ENCODE assay signal across 25 cellular contexts in the genomic region with DNA sequence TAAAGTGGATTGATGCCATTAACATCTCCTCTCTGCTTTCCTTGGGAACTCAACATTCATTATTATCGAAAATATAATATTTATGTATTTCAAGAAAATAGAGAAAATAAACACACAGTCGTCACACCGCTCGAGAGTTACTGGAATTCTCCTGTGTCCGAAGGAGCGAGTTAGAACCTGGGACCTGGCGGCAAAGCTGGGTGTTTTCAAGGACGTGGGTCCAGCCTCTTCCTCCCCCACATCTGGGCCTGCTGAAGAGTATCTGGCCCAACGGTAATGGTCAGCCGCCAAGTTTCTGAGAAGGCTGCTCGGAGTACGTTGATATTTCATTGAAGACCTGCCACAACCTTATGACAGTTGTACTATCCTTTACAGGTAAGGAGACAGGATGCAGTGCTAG. TPM values are rescaled to one million over a fixed set of nuclear protein-coding genes. Genes with fewer than 3 reads are reported as not detected.
"Had no signal": no experiment of that assay in that cellular context is flagged by ENCODE, and none has a peak within 500 bp of the region (broad histone marks: within the 10 kb centered on the region; RNA-seq: fewer than 3 reads in every experiment).

No MANE protein-coding gene starts in this region.

- ATAC-seq: effector memory CD8-positive, alpha-beta T cell; esophagus mucosa; foreskin keratinocyte; gastrocnemius medialis; gastroesophageal sphincter; heart left ventricle; heart right ventricle had no signal

- H3K9me3 ChIP-seq: colonic mucosa, esophagus muscularis mucosa, esophagus squamous epithelium, gastrocnemius medialis, gastroesophageal sphincter, heart left ventricle, heart right ventricle had no signal

- H3K27ac Mint-ChIP-seq: dendritic cell treated with granulocyte-macrophage colony-stimulating factor and Interleukin-4, amounts not matched to agents 40 ng/mL and 50 ng/mL, for 4 days; effector memory CD8-positive, alpha-beta T cell; endodermal cell had no signal

- H3K27me3 ChIP-seq: colonic mucosa, gastrocnemius medialis had no signal

- H3K27ac ChIP-seq: colonic mucosa, dorsolateral prefrontal cortex, epithelial cell of prostate, esophagus muscularis mucosa, esophagus squamous epithelium, foreskin keratinocyte, gastrocnemius medialis, gastroesophageal sphincter, heart left ventricle, heart right ventricle had no signal

- H3K4me3 Mint-ChIP-seq: dendritic cell treated with granulocyte-macrophage colony-stimulating factor and Interleukin-4, amounts not matched to agents 40 ng/mL and 50 ng/mL, for 4 days; effector memory CD8-positive, alpha-beta T cell; endodermal cell had no signal

- H3K27me3 Mint-ChIP-seq: dendritic cell treated with granulocyte-macrophage colony-stimulating factor and Interleukin-4, amounts not matched to agents 40 ng/mL and 50 ng/mL, for 4 days had no signal

- H3K4me1 ChIP-seq: colonic mucosa, esophagus muscularis mucosa, esophagus squamous epithelium, foreskin keratinocyte, gastrocnemius medialis, gastroesophageal sphincter, heart left ventricle, heart right ventricle had no signal

- H3K36me3 ChIP-seq: colonic mucosa, esophagus muscularis mucosa, esophagus squamous epithelium, gastrocnemius medialis, gastroesophageal sphincter, heart left ventricle, heart right ventricle had no signal

- DNase-seq: colonic mucosa; cortex of kidney; dermis blood vessel endothelial cell; dorsolateral prefrontal cortex; effector CD4-positive, alpha-beta T cell; effector CD8-positive, alpha-beta T cell; effector memory CD4-positive, alpha-beta T cell; effector memory CD8-positive, alpha-beta T cell; endodermal cell; erythroblast; esophagus squamous epithelium; foreskin fibroblast; foreskin keratinocyte; foreskin melanocyte; gastrocnemius medialis; glutamatergic neuron; head of caudate nucleus; heart left ventricle; heart right ventricle had no signal

- H3K9me3 Mint-ChIP-seq: dendritic cell treated with granulocyte-macrophage colony-stimulating factor and Interleukin-4, amounts not matched to agents 40 ng/mL and 50 ng/mL, for 4 days; endodermal cell had no signal

- H3K4me1 Mint-ChIP-seq: endodermal cell had no signal

- H3K4me3 ChIP-seq: colonic mucosa, dorsolateral prefrontal cortex, esophagus muscularis mucosa, esophagus squamous epithelium, gastrocnemius medialis, gastroesophageal sphincter, heart left ventricle, heart right ventricle had no signal

RNA-seq across cellular contexts. Expression of gene IRX2, which starts 47.9 kb away (rescaled TPM):
- total RNA-seq: endothelial cell of umbilical vein had no signal
- polyA plus RNA-seq: endothelial cell of umbilical vein had no signal
